21 cellular contexts compared by ENCODE assay signal in the genomic region with DNA sequence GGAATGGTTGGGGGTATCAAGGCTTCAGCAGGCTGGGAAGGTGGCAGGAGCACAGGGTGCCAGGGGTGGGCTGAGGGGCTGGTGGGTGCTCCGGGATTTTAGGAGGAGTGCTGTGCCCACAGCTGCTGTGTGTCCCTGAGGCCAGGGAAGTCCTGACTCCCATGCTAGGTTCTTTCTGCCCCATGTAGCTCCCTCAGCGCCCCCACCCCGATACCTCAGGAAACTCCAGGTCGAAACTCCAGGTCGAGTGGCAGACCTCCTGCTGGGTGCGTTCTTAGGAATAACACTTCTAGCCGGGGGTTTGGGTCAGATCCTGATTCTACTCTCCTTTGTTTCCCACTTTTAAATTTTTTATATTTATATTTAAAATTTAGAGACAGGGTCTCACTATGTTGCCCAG. TPM values are rescaled to one million over a fixed set of nuclear protein-coding genes. Genes with fewer than 3 reads are reported as not detected.
DNase-seq lines count a peak whose midpoint lies in the region; ATAC-seq and TF ChIP-seq lines count a peak whose summit lies in the region.
"Had no signal": no experiment of that assay in that cellular context is flagged by ENCODE, and none has a peak within 500 bp of the region (broad histone marks: within the 10 kb centered on the region; RNA-seq: fewer than 3 reads in every experiment).

No MANE protein-coding gene starts in this region.

- TF ChIP-seq CTCF in right atrium auricular region (IDR thresholded peaks at IDR 0.05), result no peak
- TF ChIP-seq CTCF in hepatocyte (IDR thresholded peaks at IDR 0.05; ENCODE audit: poor library complexity), result no peak

- peak overlapping the region in 1 of 2 donors; percentile 7 for H3K4me3 ChIP-seq in right atrium auricular region
- no peak overlapping the region for H3K4me3 ChIP-seq in right cardiac atrium (ENCODE audit: low read length)
- no peak overlapping the region for H3K4me3 ChIP-seq in hepatocyte
- H3K4me3 ChIP-seq in aorta (ENCODE audit: low read length in 2 of 2), result no peak overlapping the region
- H3K4me3 ChIP-seq: colonic mucosa had no signal

- H2AFZ ChIP-seq in hepatocyte, result no peak overlapping the region

- peak overlapping the region in 6 of 10 donors; percentile 36 to 86 (median 56) for H3K27ac Mint-ChIP-seq in naive thymus-derived CD8-positive, alpha-beta T cell
- H3K27ac Mint-ChIP-seq: stimulated activated memory B cell treated with anti-CD40 and anti-IgM and Interleukin-4, amounts not matched to agents 10 μg/mL and 1 μg/mL and 100 μg/mL, for 72 hours had no signal

- POLR2A ChIA-PET in naive thymus-derived CD8-positive, alpha-beta T cell (lab: Charles Lee), result interaction anchor here (0.5 to 0.7 kb wide), 2 partner anchors 86 to 91 kb away, joined by 3 read pairs; no protein-coding TSS in a partner anchor

- peaks cover 0 to 33% (median 0%) of the 10 kb centered on the region in 3 donors for H3K36me3 Mint-ChIP-seq in naive thymus-derived CD8-positive, alpha-beta T cell

- H3K4me2 ChIP-seq in hepatocyte, result no peak overlapping the region

- ATAC-seq in right cardiac atrium (no peak), aorta (ENCODE audit: low FRiP score) (peak; percentile 13), GM21447 (IDR thresholded peaks at IDR 0.05; ENCODE audit: unreplicated experiment) (no peak), GM19328 (IDR thresholded peaks at IDR 0.05; ENCODE audit: unreplicated experiment) (no peak)
- no peak for ATAC-seq in naive thymus-derived CD8-positive, alpha-beta T cell
- ATAC-seq: HCT116; Panc1; stimulated activated memory B cell treated with anti-CD40 and anti-IgM and Interleukin-4, amounts not matched to agents 10 μg/mL and 1 μg/mL and 100 μg/mL, for 72 hours had no signal

- no peaks in the 10 kb centered on the region for H3K9me2 ChIP-seq in hepatocyte (replicated peaks; ENCODE audit: insufficient read depth)

- H3K4me3 Mint-ChIP-seq in naive thymus-derived CD8-positive, alpha-beta T cell, result peak overlapping the region in 8 of 10 donors; percentile 21 to 80 (median 69)
- H3K4me3 Mint-ChIP-seq: activated CD4-positive, alpha-beta memory T cell treated with anti-CD3 and anti-CD28 coated beads, Interleukin-2, amount 10 ng/mL, durations not matched to agents 7 days and 5 days; stimulated activated memory B cell treated with anti-CD40 and anti-IgM and Interleukin-4, amounts not matched to agents 10 μg/mL and 1 μg/mL and 100 μg/mL, for 72 hours had no signal

- H3K9me3 ChIP-seq in right atrium auricular region (no peaks in the 10 kb centered on the region), right cardiac atrium (ENCODE audit: control insufficient read depth, low read length) (no peaks in the 10 kb centered on the region), hepatocyte (ENCODE audit: low read depth) (no peaks in the 10 kb centered on the region), aorta (ENCODE audit: control insufficient read depth, low read length) (no peaks in the 10 kb centered on the region)
- H3K9me3 ChIP-seq: colonic mucosa had no signal

- peaks cover 69% of the 10 kb centered on the region for H4K20me1 ChIP-seq in hepatocyte (ENCODE audit: insufficient read depth, poor library complexity, severe bottlenecking)

- H3K27me3 Mint-ChIP-seq in naive thymus-derived CD8-positive, alpha-beta T cell, result no peaks in the 10 kb centered on the region
- H3K27me3 Mint-ChIP-seq: activated CD4-positive, alpha-beta memory T cell treated with anti-CD3 and anti-CD28 coated beads, Interleukin-2, amount 10 ng/mL, durations not matched to agents 7 days and 5 days; CD4-positive, alpha-beta memory T cell; IgD-negative memory B cell; stimulated activated memory B cell treated with anti-CD40 and anti-IgM and Interleukin-4, amounts not matched to agents 10 μg/mL and 1 μg/mL and 100 μg/mL, for 72 hours had no signal

- DNase-seq in right atrium auricular region (ENCODE audit: low spot score) (no peak), right cardiac atrium (no peak), hepatocyte (ENCODE audit: low spot score) (no peak), aorta (no peak)
- no peak for DNase-seq in naive thymus-derived CD8-positive, alpha-beta T cell
- no peak for DNase-seq in activated effector memory CD4-positive, alpha-beta T cell treated with Interleukin-2 at 50 U/mL for 16 hours
- DNase-seq: ACHN; activated CD4-positive, alpha-beta memory T cell treated with anti-CD3 and anti-CD28 coated beads, Interleukin-2, amount 10 ng/mL, durations not matched to agents 7 days and 5 days; amniotic stem cell; CD4-positive, alpha-beta memory T cell; colonic mucosa; left ventricle myocardium superior; NCI-H2081 treated with DMSO at 0.1 percent for 48 hours; NCI-H526 treated with DMSO at 0.1 percent for 48 hours; SW 1271 had no signal

- intact Hi-C loops in right cardiac atrium (cut with DNase I), result no loop called here
- intact Hi-C loops in aorta (cut with DNase I), result no loop called here

- H3K36me3 ChIP-seq in right atrium auricular region (no peaks in the 10 kb centered on the region), hepatocyte (replicated peaks; ENCODE audit: insufficient read depth, low read depth) (no peaks in the 10 kb centered on the region), aorta (ENCODE audit: control insufficient read depth in 1 of 2, insufficient read depth in 2 of 2, low read length in 1 of 2) (no peaks in the 10 kb centered on the region)
- H3K36me3 ChIP-seq: colonic mucosa had no signal

- WGBS in right cardiac atrium, result 80% methylated on average over 7 of the region's 7 CpGs
- 69% methylated on average over 7 of the region's 7 CpGs for WGBS in hepatocyte (ENCODE audit: low lambda C conversion rate, missing lambda C conversion rate)
- 78 to 88% methylated on average over 7 of the region's 7 CpGs for WGBS in aorta, 2 donors

- no peaks in the 10 kb centered on the region for H3K9me3 Mint-ChIP-seq in naive thymus-derived CD8-positive, alpha-beta T cell
- H3K9me3 Mint-ChIP-seq: activated CD4-positive, alpha-beta memory T cell treated with anti-CD3 and anti-CD28 coated beads, Interleukin-2, amount 10 ng/mL, durations not matched to agents 7 days and 5 days; CD4-positive, alpha-beta memory T cell; IgD-negative memory B cell; stimulated activated memory B cell treated with anti-CD40 and anti-IgM and Interleukin-4, amounts not matched to agents 10 μg/mL and 1 μg/mL and 100 μg/mL, for 72 hours had no signal

- H3K27me3 ChIP-seq in right atrium auricular region, result no peaks in the 10 kb centered on the region
- no peaks in the 10 kb centered on the region for H3K27me3 ChIP-seq in right cardiac atrium (ENCODE audit: control insufficient read depth, insufficient read depth)
- no peaks in the 10 kb centered on the region for H3K27me3 ChIP-seq in hepatocyte
- no peaks in the 10 kb centered on the region for H3K27me3 ChIP-seq in aorta (ENCODE audit: control insufficient read depth in 1 of 2, insufficient read depth in 2 of 2, low read length in 1 of 2)
- H3K27me3 ChIP-seq: colonic mucosa had no signal

- peaks cover 98% of the 10 kb centered on the region for H3K79me2 ChIP-seq in hepatocyte

- H3K4me1 ChIP-seq in right atrium auricular region (peaks cover 0 to 37% of the 10 kb centered on the region in 2 donors), right cardiac atrium (ENCODE audit: control insufficient read depth, insufficient read depth, low read length) (peaks cover 14% of the 10 kb centered on the region), hepatocyte (ENCODE audit: insufficient read depth) (peaks cover 29% of the 10 kb centered on the region), aorta (ENCODE audit: control insufficient read depth in 1 of 2, insufficient read depth in 2 of 2, low read length in 2 of 2) (peaks cover 0 to 2% of the 10 kb centered on the region in 2 donors)

- peaks cover 33 to 86% (median 65%) of the 10 kb centered on the region in 4 donors for H3K4me1 Mint-ChIP-seq in naive thymus-derived CD8-positive, alpha-beta T cell

- H3K27ac ChIP-seq in right atrium auricular region, result peak overlapping the region; percentile 3 to 21
- H3K27ac ChIP-seq in right cardiac atrium (ENCODE audit: low read length), result no peak overlapping the region
- peak overlapping the region; percentile 14 for H3K27ac ChIP-seq in hepatocyte
- no peak overlapping the region for H3K27ac ChIP-seq in aorta (ENCODE audit: low read depth in 1 of 2, low read length in 2 of 2)
- H3K27ac ChIP-seq: colonic mucosa had no signal

RNA-seq across cellular contexts. Expression of a gene that starts 8.3 kb away (rescaled TPM):
- total RNA-seq in right atrium auricular region (10 to 100 TPM; 28.8 to 41.7 TPM), right cardiac atrium (10 to 100 TPM; 45.8 to 55.0 (median 51.9) TPM), hepatocyte (57.8 and 68.0 TPM in 2 replicates), aorta (100 to 1,000 TPM in 1 of 2 donors, 10 to 100 TPM in 1; 93.3 to 147 TPM)
- polyA plus RNA-seq in right cardiac atrium (22.4 TPM), hepatocyte (49.7 and 56.2 TPM in 2 replicates), aorta (10 to 100 TPM; 14.0 to 47.3 TPM)
- total RNA-seq in naive thymus-derived CD8-positive, alpha-beta T cell, result 10 to 100 TPM; 77.8 to 80.8 TPM
- 10 to 100 TPM in 2 of 3 donors, 1 to 10 TPM in 1; 8.2 to 13.9 (median 11.6) TPM for polyA plus RNA-seq in naive thymus-derived CD8-positive, alpha-beta T cell

RNA-seq across cellular contexts. Expression of a gene that starts 23.3 kb away (rescaled TPM):
- total RNA-seq in right atrium auricular region (10 to 100 TPM; 46.9 to 78.7 TPM), right cardiac atrium (10 to 100 TPM; 60.1 to 70.5 (median 65.8) TPM), hepatocyte (61.5 and 92.4 TPM in 2 replicates), aorta (10 to 100 TPM; 55.4 to 77.4 TPM)
- polyA plus RNA-seq in right cardiac atrium (48.9 TPM), hepatocyte (152 and 155 TPM in 2 replicates), aorta (10 to 100 TPM; 29.6 to 60.3 TPM)
- total RNA-seq in naive thymus-derived CD8-positive, alpha-beta T cell, result 10 to 100 TPM; 54.6 to 55.8 TPM
- polyA plus RNA-seq in naive thymus-derived CD8-positive, alpha-beta T cell, result 10 to 100 TPM; 50.2 to 61.5 (median 54.7) TPM

Comparison
In these comparisons a context has a peak if more than half of its experiments do, and no peak if none do; other contexts are left out.
1. H3K27ac ChIP-seq: peak in right atrium auricular region (2 of 2) and hepatocyte (single experiment); none in right cardiac atrium (single experiment) and aorta (0 of 2).